In genomic region chr17:50765454-50766221, GRCh38 we compare ENCODE assay signal across 11 cellular contexts. TPM values are rescaled to one million over a fixed set of nuclear protein-coding genes. Genes with fewer than 3 reads are reported as not detected.
DNase-seq lines count a peak whose midpoint lies in the region; ATAC-seq and FAIRE-seq lines count a peak whose summit lies in the region.
"Had no signal": no experiment of that assay in that cellular context is flagged by ENCODE, and none has a peak within 500 bp of the region (broad histone marks: within the 10 kb centered on the region; RNA-seq: fewer than 3 reads in every experiment).

No MANE protein-coding gene starts in this region.

- peak; percentile 34 for DNase-seq in GM19239 (ENCODE audit: insufficient read length, low spot score)
- no peak for DNase-seq in sciatic nerve (ENCODE audit: low spot score)
- no peak for DNase-seq in SJCRH30
- no peak for DNase-seq in stimulated activated naive CD4-positive, alpha-beta T cell treated with Interleukin-2 at 50 U/mL for 16 hours (lab: John Stamatoyannopoulos, UW)
- DNase-seq in NCI-H748 (lab: John Stamatoyannopoulos, UW; ENCODE audit: unreplicated experiment): no peak
- DNase-seq in urothelium cell line (ENCODE audit: low spot score): no peak
- DNase-seq: activated naive CD4-positive, alpha-beta T cell treated with anti-CD3 and anti-CD28 coated beads, Interleukin-2, amount 50 U/mL, for 16 hours; stimulated activated naive CD8-positive, alpha-beta T cell treated with anti-CD3 and anti-CD28 coated beads, Interleukin-15, Interleukin-2, amounts not matched to agents 100 U/mL and 50 U/mL, for 24 hours had no signal

- no peaks in the 10 kb centered on the region for H3K9me3 Mint-ChIP-seq in IgD-negative memory B cell

- H3K36me3 ChIP-seq in duodenal mucosa (ENCODE audit: control insufficient read depth in 1 of 2, insufficient read depth in 2 of 2, low read length in 2 of 2): peaks cover 4 to 12% of the 10 kb centered on the region in 2 donors
- no peaks in the 10 kb centered on the region for H3K36me3 ChIP-seq in SJCRH30

- peak overlapping the region; percentile 82 to 92 for H3K9ac ChIP-seq in duodenal mucosa (ENCODE audit: low read depth in 1 of 2, low read length in 2 of 2)

- no peaks in the 10 kb centered on the region for H3K27me3 ChIP-seq in duodenal mucosa (ENCODE audit: control insufficient read depth in 1 of 2, insufficient read depth in 2 of 2, low read length in 2 of 2)
- no peaks in the 10 kb centered on the region for H3K27me3 ChIP-seq in SJCRH30

- peak overlapping the region; percentile 69 to 73 for H3K4me3 ChIP-seq in duodenal mucosa (ENCODE audit: low read depth in 1 of 2, low read length in 2 of 2)
- H3K4me3 ChIP-seq in SJCRH30: no peak overlapping the region

- H3K27ac Mint-ChIP-seq in IgD-negative memory B cell: peak overlapping the region in 1 of 3 donors; percentile 57

- H3K27ac ChIP-seq in duodenal mucosa (ENCODE audit: low read depth, low read length) (peak overlapping the region; percentile 64), SJCRH30 (no peak overlapping the region)

- intact Hi-C loops in sciatic nerve (cut with DNase I): no loop called here

- peak; percentile 59 for FAIRE-seq in GM19239 (lab: Jason Lieb, UNC)
- FAIRE-seq in urothelium cell line (lab: Jason Lieb, UNC): no peak

- H3K4me1 Mint-ChIP-seq in IgD-negative memory B cell: peaks cover 24 to 34% (median 30%) of the 10 kb centered on the region in 3 donors

- H3K36me3 Mint-ChIP-seq in IgD-negative memory B cell: no peaks in the 10 kb centered on the region

- peak overlapping the region; percentile 16 to 63 (median 52) for H3K4me3 Mint-ChIP-seq in IgD-negative memory B cell

- H3K9me3 ChIP-seq in duodenal mucosa (ENCODE audit: control insufficient read depth in 1 of 2, low read length in 2 of 2) (no peaks in the 10 kb centered on the region), SJCRH30 (replicated peaks) (no peaks in the 10 kb centered on the region)

- no peaks in the 10 kb centered on the region for H3K27me3 Mint-ChIP-seq in IgD-negative memory B cell

- H3K4me1 ChIP-seq in duodenal mucosa (ENCODE audit: control insufficient read depth in 1 of 2, insufficient read depth in 2 of 2, low read length in 2 of 2): peaks cover 34 to 38% of the 10 kb centered on the region in 2 donors
- no peaks in the 10 kb centered on the region; the same call in 1 of the 2 replicates for H3K4me1 ChIP-seq in SJCRH30

- peak; percentile 55 for ATAC-seq in sciatic nerve
- ATAC-seq: Panc1; stimulated activated naive CD8-positive, alpha-beta T cell treated with anti-CD3 and anti-CD28 coated beads, Interleukin-15, Interleukin-2, amounts not matched to agents 100 U/mL and 50 U/mL, for 24 hours had no signal

RNA-seq across cellular contexts. Expression of gene ANKRD40CL, which starts 1.7 kb away (rescaled TPM):
- not detected for polyA plus RNA-seq in IgD-negative memory B cell
- total RNA-seq in sciatic nerve: not detected
- not detected in 2 replicates for total RNA-seq in SJCRH30 (2014; rRNA removed; shearing (Covaris generic))

RNA-seq across cellular contexts. Expression of gene LUC7L3, which starts 46.2 kb away (rescaled TPM):
- polyA plus RNA-seq in IgD-negative memory B cell: 65.5 TPM
- 229 TPM for total RNA-seq in sciatic nerve
- total RNA-seq in SJCRH30 (2014; rRNA removed; shearing (Covaris generic)): 54.9 and 84.7 TPM in 2 replicates

RNA-seq across cellular contexts. Expression of gene ANKRD40, which starts 57.9 kb away (rescaled TPM):
- 4.5 TPM for polyA plus RNA-seq in IgD-negative memory B cell
- total RNA-seq in sciatic nerve: 106 TPM
- total RNA-seq in SJCRH30 (2014; rRNA removed; shearing (Covaris generic)): 42.3 and 48.1 TPM in 2 replicates
